ENCODE assay signal across 1 cellular context in the genomic region with DNA sequence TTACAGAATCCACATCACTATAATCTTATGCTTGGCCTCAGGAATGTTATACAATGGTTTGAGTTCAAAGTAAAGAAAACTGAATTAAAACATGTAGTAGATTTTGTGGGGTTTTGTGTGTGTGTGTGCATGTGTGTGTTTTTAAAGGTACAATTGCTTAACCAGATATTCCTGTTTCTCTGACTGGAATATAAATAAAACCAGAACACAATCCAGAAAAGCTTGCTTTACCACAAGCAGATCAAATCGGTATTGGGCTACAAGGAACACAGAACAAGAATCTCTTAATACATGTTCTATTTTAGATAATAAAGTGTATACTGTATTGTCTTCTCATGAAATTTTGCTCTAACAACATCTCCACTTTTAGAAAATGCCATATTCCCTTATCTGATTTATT.
TF ChIP-seq lines count a peak whose summit lies in the region.

No MANE protein-coding gene starts in this region.

TF ChIP-seq in A549, 52 proteins besides CTCF, POLR2A, EP300 and RAD21 (continued from another document):
- TF ChIP-seq USF2 (IDR thresholded peaks at IDR 0.05) (no peak), PHF8 (IDR thresholded peaks at IDR 0.05; ENCODE audit: borderline replicate concordance, low read depth) (no peak), ATOH8 (CRISPR knock-in tag; IDR thresholded peaks at IDR 0.05; ENCODE audit: low read depth) (no peak), KDM5A (IDR thresholded peaks at IDR 0.05) (no peak), CBX2 (IDR thresholded peaks at IDR 0.05; ENCODE audit: borderline replicate concordance, low read depth) (no peak), JUNB (IDR thresholded peaks at IDR 0.05) (no peak), ESRRA (IDR thresholded peaks at IDR 0.05; ENCODE audit: borderline replicate concordance, low read length) (no peak), MAFK (IDR thresholded peaks at IDR 0.05; ENCODE audit: partially characterized antibody) (no peak), NFE2L2 (conservative IDR thresholded peaks at IDR 0.05; ENCODE audit: low read length) (no peak)
- TF ChIP-seq, protein P1, sequence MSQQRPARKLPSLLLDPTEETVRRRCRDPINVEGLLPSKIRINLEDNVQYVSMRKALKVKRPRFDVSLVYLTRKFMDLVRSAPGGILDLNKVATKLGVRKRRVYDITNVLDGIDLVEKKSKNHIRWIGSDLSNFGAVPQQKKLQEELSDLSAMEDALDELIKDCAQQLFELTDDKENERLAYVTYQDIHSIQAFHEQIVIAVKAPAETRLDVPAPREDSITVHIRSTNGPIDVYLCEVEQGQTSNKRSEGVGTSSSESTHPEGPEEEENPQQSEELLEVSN (IDR thresholded peaks at IDR 0.05; ENCODE audit: borderline replicate concordance, low read depth) = no peak
- TF ChIP-seq, protein P2, sequence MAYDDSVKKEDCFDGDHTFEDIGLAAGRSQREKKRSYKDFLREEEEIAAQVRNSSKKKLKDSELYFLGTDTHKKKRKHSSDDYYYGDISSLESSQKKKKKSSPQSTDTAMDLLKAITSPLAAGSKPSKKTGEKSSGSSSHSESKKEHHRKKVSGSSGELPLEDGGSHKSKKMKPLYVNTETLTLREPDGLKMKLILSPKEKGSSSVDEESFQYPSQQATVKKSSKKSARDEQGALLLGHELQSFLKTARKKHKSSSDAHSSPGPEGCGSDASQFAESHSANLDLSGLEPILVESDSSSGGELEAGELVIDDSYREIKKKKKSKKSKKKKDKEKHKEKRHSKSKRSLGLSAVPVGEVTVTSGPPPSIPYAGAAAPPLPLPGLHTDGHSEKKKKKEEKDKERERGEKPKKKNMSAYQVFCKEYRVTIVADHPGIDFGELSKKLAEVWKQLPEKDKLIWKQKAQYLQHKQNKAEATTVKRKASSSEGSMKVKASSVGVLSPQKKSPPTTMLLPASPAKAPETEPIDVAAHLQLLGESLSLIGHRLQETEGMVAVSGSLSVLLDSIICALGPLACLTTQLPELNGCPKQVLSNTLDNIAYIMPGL (CRISPR knock-in tag; IDR thresholded peaks at IDR 0.05; ENCODE audit: borderline replicate concordance) = no peak
